24 cellular contexts compared by ENCODE assay signal in genomic region chr4:41232406-41232805, GRCh38. TPM values are rescaled to one million over a fixed set of nuclear protein-coding genes. Genes with fewer than 3 reads are reported as not detected.
DNase-seq lines count a peak whose midpoint lies in the region; FAIRE-seq and TF ChIP-seq lines count a peak whose summit lies in the region.
"Had no signal": no experiment of that assay in that cellular context is flagged by ENCODE, and none has a peak within 500 bp of the region (broad histone marks: within the 10 kb centered on the region; RNA-seq: fewer than 3 reads in every experiment).

No MANE protein-coding gene starts in this region.

- no TSS peak for BruUV-seq in A673 (replicated peaks; lab: Mats Ljungman, UMichigan)
- BruUV-seq in OCI-LY7 (replicated peaks; lab: Mats Ljungman, UMichigan): no TSS peak
- no TSS peak for BruUV-seq in endothelial cell of umbilical vein (replicated peaks; lab: Mats Ljungman, UMichigan)

- dilution Hi-C loops in endothelial cell of umbilical vein (cut with MboI; ENCODE audit: extremely low pct_ligation_motif_present, low sequenced_read_pairs): no loop called here

- POLR2A ChIA-PET in A673 (lab: Charles Lee; ENCODE audit: low non-redundant PET): no interaction called here
- POLR2A ChIA-PET in OCI-LY7 (lab: Charles Lee): no interaction called here
- POLR2A ChIA-PET in endothelial cell of umbilical vein (lab: Charles Lee): no interaction called here

- H3K9ac ChIP-seq in endothelial cell of umbilical vein (replicated peaks; ENCODE audit: extremely low read depth, insufficient read depth, low read length): no peak overlapping the region
- H3K9ac ChIP-seq: parathyroid adenoma had no signal

- H3K9me3 ChIP-seq in A673 (ENCODE audit: low read depth, low read length, poor library complexity, severe bottlenecking) (no peaks in the 10 kb centered on the region), OCI-LY7 (ENCODE audit: low read length) (no peaks in the 10 kb centered on the region), endothelial cell of umbilical vein (replicated peaks; ENCODE audit: control insufficient read depth, insufficient read depth, low read length) (no peaks in the 10 kb centered on the region)
- H3K9me3 ChIP-seq: breast epithelium, uterus had no signal

- H3K27me3 ChIP-seq in A673 (replicated peaks; ENCODE audit: insufficient read depth, low read depth, low read length, poor library complexity) (no peaks in the 10 kb centered on the region), endothelial cell of umbilical vein (ENCODE audit: control insufficient read depth in 2 of 2, insufficient read depth in 2 of 2, low read length in 2 of 2) (peaks cover 0 to 3% of the 10 kb centered on the region in 2 experiments)
- H3K27me3 ChIP-seq: breast epithelium, uterus had no signal

- H3K4me3 ChIP-seq in A673 (ENCODE audit: low read depth, low read length, poor library complexity, severe bottlenecking): no peak overlapping the region
- H3K4me3 ChIP-seq in GM12875 (ENCODE audit: low read depth, low read length): no peak overlapping the region
- no peak overlapping the region for H3K4me3 ChIP-seq in OCI-LY7 (ENCODE audit: low read depth, low read length, poor library complexity, severe bottlenecking)
- H3K4me3 ChIP-seq in endothelial cell of umbilical vein (replicated peaks in 1 of 3; ENCODE audit: insufficient read depth in 1 of 3, low read depth in 1 of 3, low read length in 3 of 3): no peak overlapping the region
- H3K4me3 ChIP-seq: breast epithelium, lung, uterus had no signal

- H3K9me2 ChIP-seq in OCI-LY7 (ENCODE audit: insufficient read depth, low read length): no peaks in the 10 kb centered on the region

- in situ Hi-C loops in G401 (cut with HindIII; ENCODE audit: low sequenced_read_pairs): no loop called here

- no peak for TF ChIP-seq POLR2A in endothelial cell of umbilical vein (IDR thresholded peaks at IDR 0.05; ENCODE audit: low read depth, low read length)

- H3K4me1 ChIP-seq in A673 (ENCODE audit: insufficient read depth, low read length, poor library complexity, severe bottlenecking) (no peaks in the 10 kb centered on the region), OCI-LY7 (ENCODE audit: insufficient read depth, low read length, poor library complexity, severe bottlenecking) (no peaks in the 10 kb centered on the region), endothelial cell of umbilical vein (ENCODE audit: control insufficient read depth, extremely low read depth, insufficient read depth, low read length) (no peaks in the 10 kb centered on the region)
- H3K4me1 ChIP-seq: breast epithelium, parathyroid adenoma, uterus had no signal

- intact Hi-C loops in A673 (cut with micrococcal nuclease; ENCODE audit: unreplicated experiment) (no loop called here), OCI-LY7 (cut with micrococcal nuclease; ENCODE audit: unreplicated experiment) (loop anchor here (5.0 kb wide), 1 partner anchor 305 kb away; no protein-coding TSS in a partner anchor), endothelial cell of umbilical vein (cut with micrococcal nuclease) (no loop called here)

- H4K20me1 ChIP-seq in OCI-LY7 (ENCODE audit: insufficient read depth, low read length) (no peaks in the 10 kb centered on the region), endothelial cell of umbilical vein (replicated peaks; ENCODE audit: control insufficient read depth, extremely low read depth, insufficient read depth, low read length) (no peaks in the 10 kb centered on the region)

- TF ChIP-seq CTCF in A673 (conservative IDR thresholded peaks at IDR 0.05; ENCODE audit: low read depth, low read length) (peak; percentile 24; the same call in 1 of the 2 replicates), GM12875 (IDR thresholded peaks at IDR 0.05; ENCODE audit: borderline replicate concordance, insufficient read depth, low read depth, low read length) (peak; percentile 11; the same call in 1 of the 2 replicates), OCI-LY7 (conservative IDR thresholded peaks at IDR 0.05; ENCODE audit: low read length) (peak; percentile 57), endothelial cell of umbilical vein (IDR thresholded peaks at IDR 0.05; ENCODE audit: extremely low read depth in 1 of 2, insufficient read depth in 1 of 2, low read depth in 1 of 2, low read length in 2 of 2) (peak; percentile 5 to 7)

- CTCF ChIA-PET in A673 (lab: Charles Lee) (interaction anchor here (0.6 kb wide), 1 partner anchor 686 kb away, joined by 4 read pairs; no protein-coding TSS in a partner anchor), OCI-LY7 (lab: Charles Lee; ENCODE audit: unreplicated experiment) (no interaction called here), endothelial cell of umbilical vein (lab: Charles Lee) (interaction anchor here (0.9 to 1.6 kb wide), 3 partner anchors 9 to 305 kb away, joined by 3 to 4 read pairs (median 4); no protein-coding TSS in a partner anchor)

- H2AFZ ChIP-seq in OCI-LY7 (ENCODE audit: low read length) (no peak overlapping the region), endothelial cell of umbilical vein (ENCODE audit: low read depth, low read length) (no peak overlapping the region)
- H2AFZ ChIP-seq: parathyroid adenoma had no signal

- no peaks in the 10 kb centered on the region for H3K36me3 ChIP-seq in A673 (ENCODE audit: insufficient read depth, low read length, poor library complexity, severe bottlenecking)
- H3K36me3 ChIP-seq in OCI-LY7 (ENCODE audit: insufficient read depth, low read length): no peaks in the 10 kb centered on the region
- H3K36me3 ChIP-seq in endothelial cell of umbilical vein (ENCODE audit: control insufficient read depth in 2 of 2, extremely low read depth in 1 of 2, insufficient read depth in 2 of 2, low read length in 2 of 2): no peaks in the 10 kb centered on the region
- H3K36me3 ChIP-seq: breast epithelium, uterus had no signal

- no peak for DNase-seq in A673 (ENCODE audit: low spot score)
- peak; percentile 27 for DNase-seq in OCI-LY7 (ENCODE audit: low spot score)
- peak; percentile 38 for DNase-seq in endothelial cell of umbilical vein (ENCODE audit: low read depth, low spot score)
- DNase-seq in G401 (ENCODE audit: low spot score): no peak
- no peak for DNase-seq in NCI-H446 treated with DMSO at 0.1 percent for 48 hours (lab: John Stamatoyannopoulos, UW)
- DNase-seq in NCI-H2227 (lab: John Stamatoyannopoulos, UW; ENCODE audit: unreplicated experiment): no peak
- DNase-seq in glomerular visceral epithelial cell (ENCODE audit: extremely low spot score): no peak
- DNase-seq: activated CD4-positive, alpha-beta memory T cell treated with anti-CD3 and anti-CD28 coated beads, Interleukin-2, amount 10 ng/mL, durations not matched to agents 7 days and 5 days; activated T-cell treated with anti-CD3 and anti-CD28 coated beads, Interleukin-2, amount 50 U/mL, for 48 hours; effector memory CD4-positive, alpha-beta T cell; foreskin melanocyte; Kasumi-1; naive thymus-derived CD8-positive, alpha-beta T cell; NCI-H146; NK-92 treated with Interleukin-12 subunit alpha and Interleukin-12 subunit beta, amount 100 ng/mL, for 24 hours; stimulated activated CD4-positive, alpha-beta T cell treated with anti-CD3 and anti-CD28 coated beads, Interleukin-4, amount 100 ng/mL, for 1 hour; uterus had no signal

- H3K79me2 ChIP-seq in OCI-LY7 (ENCODE audit: insufficient read depth, low read depth, low read length) (no peaks in the 10 kb centered on the region), endothelial cell of umbilical vein (ENCODE audit: control insufficient read depth, insufficient read depth, low read length) (no peaks in the 10 kb centered on the region)
- H3K79me2 ChIP-seq: parathyroid adenoma had no signal

- H3K4me2 ChIP-seq in OCI-LY7 (ENCODE audit: low read length) (no peak overlapping the region), endothelial cell of umbilical vein (ENCODE audit: insufficient read depth, low read length) (no peak overlapping the region)

- H3K27ac ChIP-seq in A673 (ENCODE audit: low read depth, low read length, poor library complexity, severe bottlenecking) (no peak overlapping the region), OCI-LY7 (ENCODE audit: low read depth, low read length, poor library complexity, severe bottlenecking) (no peak overlapping the region), endothelial cell of umbilical vein (ENCODE audit: insufficient read depth, low read depth, low read length) (no peak overlapping the region)
- H3K27ac ChIP-seq: breast epithelium, parathyroid adenoma, uterus, VCaP had no signal

- FAIRE-seq in endothelial cell of umbilical vein (lab: Jason Lieb, UNC): peak; percentile 38
- FAIRE-seq: A204.1 had no signal

- H3K9me1 ChIP-seq in endothelial cell of umbilical vein (replicated peaks; ENCODE audit: control insufficient read depth, extremely low read depth, insufficient read depth, low read length): no peaks in the 10 kb centered on the region

TF ChIP-seq in endothelial cell of umbilical vein, 7 proteins besides CTCF, POLR2A, EP300 and RAD21 (continues in another document):
- TF ChIP-seq EZH2 (IDR thresholded peaks at IDR 0.05; ENCODE audit: borderline replicate concordance, low read depth, low read length, severe bottlenecking): no peak
- no peak for TF ChIP-seq MYC (IDR thresholded peaks at IDR 0.05; ENCODE audit: low read depth, low read length)

RNA-seq across cellular contexts. Expression of gene APBB2, which starts 18.1 kb away (rescaled TPM):
- total RNA-seq in A673 (2021) (10.3 and 17.6 TPM in 2 replicates), OCI-LY7 (2022) (88.5 and 89.8 TPM in 2 replicates), endothelial cell of umbilical vein (124 and 162 TPM in 2 replicates)
- 47.4 and 66.4 TPM in 2 replicates for total RNA-seq in OCI-LY7 (2014; rRNA removed; shearing (Covaris generic))
- 66.7 and 79.8 TPM in 2 replicates for polyA plus RNA-seq in endothelial cell of umbilical vein
- polyA plus RNA-seq in endothelial cell of umbilical vein (2011; cell fraction: cytosol; rRNA removed): 76.8 and 80.8 TPM in 2 replicates
- 189 and 206 TPM in 2 replicates for polyA plus RNA-seq in endothelial cell of umbilical vein (2011; cell fraction: nucleus; rRNA removed)
- 103 and 128 TPM in 2 replicates for polyA plus RNA-seq in endothelial cell of umbilical vein (2012)
- 174 and 191 TPM in 2 replicates for polyA minus RNA-seq in endothelial cell of umbilical vein
- 6.2 TPM for polyA minus RNA-seq in endothelial cell of umbilical vein (2011; cell fraction: cytosol; rRNA and poly(A)+ RNA removed)
- polyA minus RNA-seq in endothelial cell of umbilical vein (2011; cell fraction: nucleus; rRNA and poly(A)+ RNA removed): 240 and 313 TPM in 2 replicates
- 23.1 and 29.7 TPM in 2 replicates for total RNA-seq in G401 (2014; rRNA removed; shearing (Covaris generic))
- polyA plus RNA-seq: naive thymus-derived CD8-positive, alpha-beta T cell had no signal

RNA-seq across cellular contexts. Expression of gene UCHL1, which starts 24.3 kb away (rescaled TPM):
- total RNA-seq in A673 (2021): 908 and 959 TPM in 2 replicates
- total RNA-seq in OCI-LY7 (2014; rRNA removed; shearing (Covaris generic)): 409 and 430 TPM in 2 replicates
- total RNA-seq in OCI-LY7 (2022): 375 and 432 TPM in 2 replicates
- total RNA-seq in endothelial cell of umbilical vein: 328 and 501 TPM in 2 replicates
- polyA plus RNA-seq in endothelial cell of umbilical vein: 915 and 1,128 TPM in 2 replicates
- polyA plus RNA-seq in endothelial cell of umbilical vein (2011; cell fraction: cytosol; rRNA removed): 796 and 883 TPM in 2 replicates
- 1,314 and 1,532 TPM in 2 replicates for polyA plus RNA-seq in endothelial cell of umbilical vein (2011; cell fraction: nucleus; rRNA removed)
- polyA plus RNA-seq in endothelial cell of umbilical vein (2012): 549 and 657 TPM in 2 replicates
- 243 and 281 TPM in 2 replicates for polyA minus RNA-seq in endothelial cell of umbilical vein
- not detected for polyA minus RNA-seq in endothelial cell of umbilical vein (2011; cell fraction: cytosol; rRNA and poly(A)+ RNA removed)
- 91.5 and 114 TPM in 2 replicates for polyA minus RNA-seq in endothelial cell of umbilical vein (2011; cell fraction: nucleus; rRNA and poly(A)+ RNA removed)
- 900 and 922 TPM in 2 replicates for total RNA-seq in G401 (2014; rRNA removed; shearing (Covaris generic))
- total RNA-seq: activated CD4-positive, alpha-beta memory T cell treated with anti-CD3 and anti-CD28 coated beads, Interleukin-2, amount 10 ng/mL, durations not matched to agents 7 days and 5 days had no signal
- polyA plus RNA-seq: CD14-positive monocyte; naive thymus-derived CD8-positive, alpha-beta T cell had no signal

Comparison
In these comparisons a context has a peak if more than half of its experiments do, and no peak if none do; other contexts are left out.
1. DNase-seq: peak in OCI-LY7 (single experiment) and endothelial cell of umbilical vein (single experiment); none in A673 (single experiment), G401 (single experiment), NCI-H446 treated with DMSO at 0.1 percent for 48 hours (single experiment), NCI-H2227 (single experiment) and glomerular visceral epithelial cell (single experiment).
2. CTCF ChIP-seq: peak in every context shown above with its lines; median percentile 57 in OCI-LY7; 24 in A673; 11 in GM12875; 6 in endothelial cell of umbilical vein.